In genomic region chr15:83205725-83206324, GRCh38 we compare ENCODE assay signal across 8 cellular contexts. TPM values are rescaled to one million over a fixed set of nuclear protein-coding genes. Genes with fewer than 3 reads are reported as not detected.
A peak's percentile ranks its signal among the peaks of the same experiment; 100 is the strongest.
DNase-seq lines count a peak whose midpoint lies in the region; ATAC-seq lines count a peak whose summit lies in the region.

No MANE protein-coding gene starts in this region.

- DNase-seq in Jurkat, Clone E6-1 (ENCODE audit: low read depth, low spot score), result no peak
- DNase-seq in brain pericyte (ENCODE audit: low read depth, low spot score) (peak; percentile 53), mesendoderm (no peak), T-helper 9 cell (no peak), islet precursor cell (no peak)

- H3K4me3 ChIP-seq in BLaER1 (peak overlapping the region; percentile 90), mesendoderm (ENCODE audit: low read length) (no peak overlapping the region)
- peak overlapping the region; percentile 77 for H3K4me3 ChIP-seq in Jurkat, Clone E6-1 (ENCODE audit: low read length)

- H3K27me3 ChIP-seq in BLaER1, result no peaks in the 10 kb centered on the region
- no peaks in the 10 kb centered on the region for H3K27me3 ChIP-seq in mesendoderm (ENCODE audit: insufficient read depth, low read length, poor library complexity)

- H3K9me3 ChIP-seq in BLaER1, result no peaks in the 10 kb centered on the region

- no CpG with 5 or more reads among the region's 4 CpGs for WGBS in mesendoderm (ENCODE audit: extremely low coverage, insufficient coverage, low lambda C conversion rate)

- H2BK15ac ChIP-seq in mesendoderm (replicated peaks; ENCODE audit: low read depth), result no peak overlapping the region

- H3K4me1 ChIP-seq in BLaER1, result peaks cover 56% of the 10 kb centered on the region
- peaks cover 2% of the 10 kb centered on the region for H3K4me1 ChIP-seq in mesendoderm (ENCODE audit: control insufficient read depth, low read depth, low read length)

- H3K4ac ChIP-seq in mesendoderm (ENCODE audit: low read depth, low read length), result no peak overlapping the region

- no peak overlapping the region for H3K56ac ChIP-seq in mesendoderm (ENCODE audit: low read length)

- peak overlapping the region; percentile 93 for H3K9ac ChIP-seq in BLaER1
- H3K9ac ChIP-seq in mesendoderm (ENCODE audit: low read length), result peak overlapping the region; percentile 95

- no peaks in the 10 kb centered on the region for H3K36me3 ChIP-seq in BLaER1
- H3K36me3 ChIP-seq in mesendoderm (ENCODE audit: control insufficient read depth, insufficient read depth, low read length), result no peaks in the 10 kb centered on the region

- no peak for ATAC-seq in HG03045 (IDR thresholded peaks at IDR 0.05; ENCODE audit: unreplicated experiment)
- no peak for ATAC-seq in GM21737 (IDR thresholded peaks at IDR 0.05; ENCODE audit: unreplicated experiment)

- H3K4me2 ChIP-seq in BLaER1 (peak overlapping the region; percentile 80), mesendoderm (ENCODE audit: low read length) (peak overlapping the region; percentile 62)

- H3K27ac ChIP-seq in BLaER1 (peak overlapping the region; percentile 91), mesendoderm (ENCODE audit: low read depth, low read length) (no peak overlapping the region)

- H2BK120ac ChIP-seq in mesendoderm (ENCODE audit: low read depth, low read length), result no peak overlapping the region

- no peak overlapping the region for H2AK5ac ChIP-seq in mesendoderm (ENCODE audit: low read length)

- peaks cover 54% of the 10 kb centered on the region for H4K20me1 ChIP-seq in BLaER1

- H3K79me1 ChIP-seq in mesendoderm (ENCODE audit: low read length), result peaks cover 2% of the 10 kb centered on the region

- no peak overlapping the region for H3K23ac ChIP-seq in mesendoderm (ENCODE audit: low read length)

- peaks cover 42% of the 10 kb centered on the region for H3K79me2 ChIP-seq in mesendoderm (ENCODE audit: control insufficient read depth, insufficient read depth, low read length)

- no peak overlapping the region for H2BK5ac ChIP-seq in mesendoderm (ENCODE audit: low read length)

- no peak overlapping the region for H4K8ac ChIP-seq in mesendoderm (ENCODE audit: low read depth, low read length)

- no peak overlapping the region for H4K5ac ChIP-seq in mesendoderm (ENCODE audit: low read length)

- no peak overlapping the region for H3K18ac ChIP-seq in mesendoderm (ENCODE audit: low read length)

RNA-seq across cellular contexts. Expression of gene HDGFL3, which starts 1.8 kb away (rescaled TPM):
- 67.0 TPM for polyA plus RNA-seq in Jurkat, Clone E6-1 (2012; ENCODE audit: insufficient read depth, insufficient read length)
- polyA plus RNA-seq in mesendoderm (2013, experiment 1 of 2), result 124 TPM
- polyA plus RNA-seq in mesendoderm (2013, experiment 2 of 2), result 127 TPM
